In the genomic region with DNA sequence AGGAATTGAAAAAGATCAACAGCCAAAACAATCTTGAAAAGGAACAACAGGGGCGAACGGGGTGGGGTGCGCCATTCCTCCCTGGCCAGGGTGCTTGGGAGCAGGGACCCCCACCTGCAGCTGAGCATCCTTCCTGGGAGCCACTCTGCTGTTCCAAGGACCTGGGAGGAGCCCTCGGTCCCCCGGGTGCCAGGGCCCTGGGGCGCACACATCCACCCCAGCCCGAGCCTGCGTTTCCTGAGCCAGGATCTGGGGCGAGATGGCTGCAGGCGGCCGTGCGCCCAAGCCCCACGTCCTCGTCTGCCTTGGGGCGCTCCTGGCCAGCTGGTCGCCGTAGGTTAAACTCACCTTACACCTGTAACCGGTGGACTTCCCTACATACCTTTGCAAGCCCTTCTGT, we compare ENCODE assay signal across 2 cellular contexts.
TF ChIP-seq lines count a peak whose summit lies in the region.

No MANE protein-coding gene starts in this region.

TF ChIP-seq in GM23338, 12 proteins besides CTCF, POLR2A, EP300 and RAD21:
- no peak for TF ChIP-seq JUNB (IDR thresholded peaks at IDR 0.05; ENCODE audit: unreplicated experiment)
- no peak for TF ChIP-seq EZH2phosphoT487 (IDR thresholded peaks at IDR 0.05; ENCODE audit: unreplicated experiment)
- TF ChIP-seq STAT1 (IDR thresholded peaks at IDR 0.05; ENCODE audit: unreplicated experiment), result no peak
- TF ChIP-seq, protein P1, sequence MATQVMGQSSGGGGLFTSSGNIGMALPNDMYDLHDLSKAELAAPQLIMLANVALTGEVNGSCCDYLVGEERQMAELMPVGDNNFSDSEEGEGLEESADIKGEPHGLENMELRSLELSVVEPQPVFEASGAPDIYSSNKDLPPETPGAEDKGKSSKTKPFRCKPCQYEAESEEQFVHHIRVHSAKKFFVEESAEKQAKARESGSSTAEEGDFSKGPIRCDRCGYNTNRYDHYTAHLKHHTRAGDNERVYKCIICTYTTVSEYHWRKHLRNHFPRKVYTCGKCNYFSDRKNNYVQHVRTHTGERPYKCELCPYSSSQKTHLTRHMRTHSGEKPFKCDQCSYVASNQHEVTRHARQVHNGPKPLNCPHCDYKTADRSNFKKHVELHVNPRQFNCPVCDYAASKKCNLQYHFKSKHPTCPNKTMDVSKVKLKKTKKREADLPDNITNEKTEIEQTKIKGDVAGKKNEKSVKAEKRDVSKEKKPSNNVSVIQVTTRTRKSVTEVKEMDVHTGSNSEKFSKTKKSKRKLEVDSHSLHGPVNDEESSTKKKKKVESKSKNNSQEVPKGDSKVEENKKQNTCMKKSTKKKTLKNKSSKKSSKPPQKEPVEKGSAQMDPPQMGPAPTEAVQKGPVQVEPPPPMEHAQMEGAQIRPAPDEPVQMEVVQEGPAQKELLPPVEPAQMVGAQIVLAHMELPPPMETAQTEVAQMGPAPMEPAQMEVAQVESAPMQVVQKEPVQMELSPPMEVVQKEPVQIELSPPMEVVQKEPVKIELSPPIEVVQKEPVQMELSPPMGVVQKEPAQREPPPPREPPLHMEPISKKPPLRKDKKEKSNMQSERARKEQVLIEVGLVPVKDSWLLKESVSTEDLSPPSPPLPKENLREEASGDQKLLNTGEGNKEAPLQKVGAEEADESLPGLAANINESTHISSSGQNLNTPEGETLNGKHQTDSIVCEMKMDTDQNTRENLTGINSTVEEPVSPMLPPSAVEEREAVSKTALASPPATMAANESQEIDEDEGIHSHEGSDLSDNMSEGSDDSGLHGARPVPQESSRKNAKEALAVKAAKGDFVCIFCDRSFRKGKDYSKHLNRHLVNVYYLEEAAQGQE (IDR thresholded peaks at IDR 0.05; ENCODE audit: unreplicated experiment), result no peak
- TF ChIP-seq POLR2AphosphoS5 (IDR thresholded peaks at IDR 0.05; ENCODE audit: low read depth), result no peak
- TF ChIP-seq ZNF114 (CRISPR knock-in tag; IDR thresholded peaks at IDR 0.05), result no peak
- no peak for TF ChIP-seq ZNF331 (CRISPR knock-in tag; IDR thresholded peaks at IDR 0.05; ENCODE audit: low read depth)
- TF ChIP-seq, protein P2, sequence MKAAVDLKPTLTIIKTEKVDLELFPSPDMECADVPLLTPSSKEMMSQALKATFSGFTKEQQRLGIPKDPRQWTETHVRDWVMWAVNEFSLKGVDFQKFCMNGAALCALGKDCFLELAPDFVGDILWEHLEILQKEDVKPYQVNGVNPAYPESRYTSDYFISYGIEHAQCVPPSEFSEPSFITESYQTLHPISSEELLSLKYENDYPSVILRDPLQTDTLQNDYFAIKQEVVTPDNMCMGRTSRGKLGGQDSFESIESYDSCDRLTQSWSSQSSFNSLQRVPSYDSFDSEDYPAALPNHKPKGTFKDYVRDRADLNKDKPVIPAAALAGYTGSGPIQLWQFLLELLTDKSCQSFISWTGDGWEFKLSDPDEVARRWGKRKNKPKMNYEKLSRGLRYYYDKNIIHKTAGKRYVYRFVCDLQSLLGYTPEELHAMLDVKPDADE (IDR thresholded peaks at IDR 0.05), result no peak
- no peak for TF ChIP-seq CREB1 (CRISPR knock-in tag; IDR thresholded peaks at IDR 0.05; ENCODE audit: low read depth)
- TF ChIP-seq, protein P3, sequence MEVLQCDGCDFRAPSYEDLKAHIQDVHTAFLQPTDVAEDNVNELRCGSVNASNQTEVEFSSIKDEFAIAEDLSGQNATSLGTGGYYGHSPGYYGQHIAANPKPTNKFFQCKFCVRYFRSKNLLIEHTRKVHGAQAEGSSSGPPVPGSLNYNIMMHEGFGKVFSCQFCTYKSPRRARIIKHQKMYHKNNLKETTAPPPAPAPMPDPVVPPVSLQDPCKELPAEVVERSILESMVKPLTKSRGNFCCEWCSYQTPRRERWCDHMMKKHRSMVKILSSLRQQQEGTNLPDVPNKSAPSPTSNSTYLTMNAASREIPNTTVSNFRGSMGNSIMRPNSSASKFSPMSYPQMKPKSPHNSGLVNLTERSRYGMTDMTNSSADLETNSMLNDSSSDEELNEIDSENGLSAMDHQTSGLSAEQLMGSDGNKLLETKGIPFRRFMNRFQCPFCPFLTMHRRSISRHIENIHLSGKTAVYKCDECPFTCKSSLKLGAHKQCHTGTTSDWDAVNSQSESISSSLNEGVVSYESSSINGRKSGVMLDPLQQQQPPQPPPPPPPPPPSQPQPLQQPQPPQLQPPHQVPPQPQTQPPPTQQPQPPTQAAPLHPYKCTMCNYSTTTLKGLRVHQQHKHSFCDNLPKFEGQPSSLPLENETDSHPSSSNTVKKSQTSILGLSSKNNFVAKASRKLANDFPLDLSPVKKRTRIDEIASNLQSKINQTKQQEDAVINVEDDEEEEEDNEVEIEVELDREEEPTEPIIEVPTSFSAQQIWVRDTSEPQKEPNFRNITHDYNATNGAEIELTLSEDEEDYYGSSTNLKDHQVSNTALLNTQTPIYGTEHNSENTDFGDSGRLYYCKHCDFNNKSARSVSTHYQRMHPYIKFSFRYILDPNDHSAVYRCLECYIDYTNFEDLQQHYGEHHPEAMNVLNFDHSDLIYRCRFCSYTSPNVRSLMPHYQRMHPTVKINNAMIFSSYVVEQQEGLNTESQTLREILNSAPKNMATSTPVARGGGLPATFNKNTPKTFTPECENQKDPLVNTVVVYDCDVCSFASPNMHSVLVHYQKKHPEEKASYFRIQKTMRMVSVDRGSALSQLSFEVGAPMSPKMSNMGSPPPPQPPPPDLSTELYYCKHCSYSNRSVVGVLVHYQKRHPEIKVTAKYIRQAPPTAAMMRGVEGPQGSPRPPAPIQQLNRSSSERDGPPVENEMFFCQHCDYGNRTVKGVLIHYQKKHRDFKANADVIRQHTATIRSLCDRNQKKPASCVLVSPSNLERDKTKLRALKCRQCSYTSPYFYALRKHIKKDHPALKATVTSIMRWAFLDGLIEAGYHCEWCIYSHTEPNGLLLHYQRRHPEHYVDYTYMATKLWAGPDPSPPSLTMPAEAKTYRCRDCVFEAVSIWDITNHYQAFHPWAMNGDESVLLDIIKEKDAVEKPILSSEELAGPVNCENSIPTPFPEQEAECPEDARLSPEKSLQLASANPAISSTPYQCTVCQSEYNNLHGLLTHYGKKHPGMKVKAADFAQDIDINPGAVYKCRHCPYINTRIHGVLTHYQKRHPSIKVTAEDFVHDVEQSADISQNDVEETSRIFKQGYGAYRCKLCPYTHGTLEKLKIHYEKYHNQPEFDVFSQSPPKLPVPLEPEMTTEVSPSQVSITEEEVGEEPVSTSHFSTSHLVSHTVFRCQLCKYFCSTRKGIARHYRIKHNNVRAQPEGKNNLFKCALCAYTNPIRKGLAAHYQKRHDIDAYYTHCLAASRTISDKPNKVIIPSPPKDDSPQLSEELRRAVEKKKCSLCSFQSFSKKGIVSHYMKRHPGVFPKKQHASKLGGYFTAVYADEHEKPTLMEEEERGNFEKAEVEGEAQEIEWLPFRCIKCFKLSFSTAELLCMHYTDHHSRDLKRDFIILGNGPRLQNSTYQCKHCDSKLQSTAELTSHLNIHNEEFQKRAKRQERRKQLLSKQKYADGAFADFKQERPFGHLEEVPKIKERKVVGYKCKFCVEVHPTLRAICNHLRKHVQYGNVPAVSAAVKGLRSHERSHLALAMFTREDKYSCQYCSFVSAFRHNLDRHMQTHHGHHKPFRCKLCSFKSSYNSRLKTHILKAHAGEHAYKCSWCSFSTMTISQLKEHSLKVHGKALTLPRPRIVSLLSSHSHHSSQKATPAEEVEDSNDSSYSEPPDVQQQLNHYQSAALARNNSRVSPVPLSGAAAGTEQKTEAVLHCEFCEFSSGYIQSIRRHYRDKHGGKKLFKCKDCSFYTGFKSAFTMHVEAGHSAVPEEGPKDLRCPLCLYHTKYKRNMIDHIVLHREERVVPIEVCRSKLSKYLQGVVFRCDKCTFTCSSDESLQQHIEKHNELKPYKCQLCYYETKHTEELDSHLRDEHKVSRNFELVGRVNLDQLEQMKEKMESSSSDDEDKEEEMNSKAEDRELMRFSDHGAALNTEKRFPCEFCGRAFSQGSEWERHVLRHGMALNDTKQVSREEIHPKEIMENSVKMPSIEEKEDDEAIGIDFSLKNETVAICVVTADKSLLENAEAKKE (CRISPR knock-in tag; IDR thresholded peaks at IDR 0.05), result no peak

TF ChIP-seq in HepG2, 621 proteins besides CTCF, POLR2A, EP300 and RAD21:
- no peak for TF ChIP-seq ZNF17 (CRISPR knock-in tag; IDR thresholded peaks at IDR 0.05)
- TF ChIP-seq AGO2 (optimal IDR thresholded peaks at IDR 0.05; ENCODE audit: low read depth, low read length), result peak; percentile 46
